ENCODE assay signal across 1 cellular context in the genomic region with DNA sequence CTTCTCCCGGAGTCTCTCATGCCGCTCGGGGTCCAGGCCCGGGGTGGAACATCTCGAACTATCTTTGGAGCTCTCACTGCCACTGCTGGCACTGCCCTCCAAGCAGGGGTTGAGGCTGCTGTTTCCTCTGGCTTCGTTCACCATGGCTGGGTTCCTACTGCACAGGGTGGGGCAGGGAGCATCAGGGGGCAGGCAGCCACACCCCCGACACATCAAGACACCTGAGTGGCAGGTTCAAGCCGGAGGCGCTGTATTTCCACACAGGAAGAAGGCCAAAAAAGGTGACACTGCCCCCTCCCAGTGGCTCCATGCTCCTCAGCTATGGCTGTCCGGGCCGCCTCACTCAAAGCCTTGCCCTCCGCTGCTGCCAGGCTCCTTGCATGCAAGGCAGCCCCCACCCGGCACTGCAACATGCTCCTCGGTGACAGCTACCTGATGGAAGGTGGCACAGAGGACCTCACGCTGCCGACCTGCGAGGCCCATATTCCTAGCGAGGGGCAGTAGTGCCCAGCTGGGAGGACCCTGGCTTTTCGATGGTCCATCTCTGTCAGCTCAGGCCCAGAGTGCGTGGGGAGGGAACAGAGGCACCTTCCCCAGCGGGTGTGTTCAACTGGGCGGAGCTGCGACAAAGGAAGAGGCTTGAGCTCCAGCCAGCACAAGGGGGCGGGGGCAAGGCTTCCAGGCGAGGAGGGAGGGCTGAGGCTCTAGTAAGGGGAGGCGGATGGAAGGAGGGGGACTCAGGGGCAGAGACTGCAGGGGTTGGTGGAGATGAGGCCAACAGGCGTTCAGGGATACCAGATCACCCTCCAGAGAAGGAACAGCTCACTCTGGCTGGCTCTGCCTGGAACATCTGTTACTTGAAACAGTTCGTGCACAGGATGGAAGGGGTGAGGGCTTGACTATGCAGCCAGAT.
TF ChIP-seq lines count a peak whose summit lies in the region.

No MANE protein-coding gene starts in this region.

TF ChIP-seq in A549, 52 proteins besides CTCF, POLR2A, EP300 and RAD21:
- TF ChIP-seq, protein P1, sequence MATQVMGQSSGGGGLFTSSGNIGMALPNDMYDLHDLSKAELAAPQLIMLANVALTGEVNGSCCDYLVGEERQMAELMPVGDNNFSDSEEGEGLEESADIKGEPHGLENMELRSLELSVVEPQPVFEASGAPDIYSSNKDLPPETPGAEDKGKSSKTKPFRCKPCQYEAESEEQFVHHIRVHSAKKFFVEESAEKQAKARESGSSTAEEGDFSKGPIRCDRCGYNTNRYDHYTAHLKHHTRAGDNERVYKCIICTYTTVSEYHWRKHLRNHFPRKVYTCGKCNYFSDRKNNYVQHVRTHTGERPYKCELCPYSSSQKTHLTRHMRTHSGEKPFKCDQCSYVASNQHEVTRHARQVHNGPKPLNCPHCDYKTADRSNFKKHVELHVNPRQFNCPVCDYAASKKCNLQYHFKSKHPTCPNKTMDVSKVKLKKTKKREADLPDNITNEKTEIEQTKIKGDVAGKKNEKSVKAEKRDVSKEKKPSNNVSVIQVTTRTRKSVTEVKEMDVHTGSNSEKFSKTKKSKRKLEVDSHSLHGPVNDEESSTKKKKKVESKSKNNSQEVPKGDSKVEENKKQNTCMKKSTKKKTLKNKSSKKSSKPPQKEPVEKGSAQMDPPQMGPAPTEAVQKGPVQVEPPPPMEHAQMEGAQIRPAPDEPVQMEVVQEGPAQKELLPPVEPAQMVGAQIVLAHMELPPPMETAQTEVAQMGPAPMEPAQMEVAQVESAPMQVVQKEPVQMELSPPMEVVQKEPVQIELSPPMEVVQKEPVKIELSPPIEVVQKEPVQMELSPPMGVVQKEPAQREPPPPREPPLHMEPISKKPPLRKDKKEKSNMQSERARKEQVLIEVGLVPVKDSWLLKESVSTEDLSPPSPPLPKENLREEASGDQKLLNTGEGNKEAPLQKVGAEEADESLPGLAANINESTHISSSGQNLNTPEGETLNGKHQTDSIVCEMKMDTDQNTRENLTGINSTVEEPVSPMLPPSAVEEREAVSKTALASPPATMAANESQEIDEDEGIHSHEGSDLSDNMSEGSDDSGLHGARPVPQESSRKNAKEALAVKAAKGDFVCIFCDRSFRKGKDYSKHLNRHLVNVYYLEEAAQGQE (IDR thresholded peaks at IDR 0.05) = no peak
- TF ChIP-seq HEYL (CRISPR knock-in tag; IDR thresholded peaks at IDR 0.05) (no peak), BHLHE40 (IDR thresholded peaks at IDR 0.05; ENCODE audit: low read depth, low read length) (no peak)
